ENCODE assay signal across 20 cellular contexts in the genomic region with DNA sequence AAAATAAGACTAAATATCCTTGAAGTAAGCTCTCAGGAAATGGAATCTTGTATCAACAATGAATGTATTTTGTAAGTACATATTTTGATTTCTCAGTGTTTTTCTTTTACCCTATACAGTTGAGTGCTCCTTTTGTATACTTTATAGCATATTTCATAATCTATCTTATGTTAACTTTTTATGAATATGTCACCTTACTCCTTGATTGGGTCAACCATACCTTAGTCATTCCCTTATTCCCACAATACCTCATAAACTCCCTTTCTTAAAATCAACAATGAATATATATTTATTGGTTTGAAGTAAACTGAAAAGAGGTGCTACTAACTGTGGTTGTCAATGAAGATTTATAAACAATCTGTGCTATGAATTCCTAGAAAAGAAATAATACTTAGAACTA.
DNase-seq lines count a peak whose midpoint lies in the region; ATAC-seq, FAIRE-seq and TF ChIP-seq lines count a peak whose summit lies in the region.
"Had no signal": no experiment of that assay in that cellular context is flagged by ENCODE, and none has a peak within 500 bp of the region (broad histone marks: within the 10 kb centered on the region; RNA-seq: fewer than 3 reads in every experiment).

No MANE protein-coding gene starts in this region.

- H3K9me1 ChIP-seq in endothelial cell of umbilical vein (replicated peaks; ENCODE audit: control insufficient read depth, extremely low read depth, insufficient read depth, low read length), result no peaks in the 10 kb centered on the region

- peak; percentile 11 for DNase-seq in MCF 10A (ENCODE audit: unreplicated experiment)
- no peak for DNase-seq in breast epithelium (ENCODE audit: low spot score in 2 of 2)
- peak; percentile 53 for DNase-seq in PC-3
- peak; percentile 57 for DNase-seq in endothelial cell of umbilical vein (ENCODE audit: low read depth, low spot score)
- DNase-seq in osteocyte (ENCODE audit: extremely low spot score, unreplicated experiment), result no peak
- no peak for DNase-seq in mesenteric fat pad (ENCODE audit: low spot score)
- DNase-seq in cortex of kidney (lab: John Stamatoyannopoulos, UW), result no peak
- no peak for DNase-seq in activated naive CD4-positive, alpha-beta T cell treated with anti-CD3 and anti-CD28 coated beads, Interleukin-2, amount 50 U/mL, for 16 hours
- DNase-seq: CD4-positive, alpha-beta memory T cell; DMS153; DMS79; GDM1 had no signal

- no peaks in the 10 kb centered on the region for H3K9me2 ChIP-seq in PC-3 (replicated peaks; ENCODE audit: low read length)

- H3K4me1 ChIP-seq in breast epithelium (no peaks in the 10 kb centered on the region), PC-3 (ENCODE audit: insufficient read depth, low read length) (peaks cover 11% of the 10 kb centered on the region; the same call in 1 of the 2 replicates), endothelial cell of umbilical vein (ENCODE audit: control insufficient read depth, extremely low read depth, insufficient read depth, low read length) (peaks cover 29% of the 10 kb centered on the region)
- H3K4me1 ChIP-seq: BLaER1, HAP-1 had no signal

- H3K4me1 Mint-ChIP-seq in MCF 10A (ENCODE audit: insufficient read depth, unreplicated experiment), result peaks cover 9% of the 10 kb centered on the region
- H3K4me1 Mint-ChIP-seq in osteocyte (ENCODE audit: unreplicated experiment), result peaks cover 18% of the 10 kb centered on the region
- H3K4me1 Mint-ChIP-seq: CD14-positive monocyte; CD4-positive, alpha-beta memory T cell had no signal

- no peaks in the 10 kb centered on the region for H3K36me3 ChIP-seq in breast epithelium
- H3K36me3 ChIP-seq in PC-3 (ENCODE audit: low read depth, low read length), result no peaks in the 10 kb centered on the region
- H3K36me3 ChIP-seq in endothelial cell of umbilical vein (ENCODE audit: control insufficient read depth in 2 of 2, extremely low read depth in 1 of 2, insufficient read depth in 2 of 2, low read length in 2 of 2), result no peaks in the 10 kb centered on the region
- H3K36me3 ChIP-seq: BLaER1, HAP-1 had no signal

- BruUV-seq in MCF 10A (replicated peaks; lab: Mats Ljungman, UMichigan), result no TSS peak
- no TSS peak for BruUV-seq in PC-3 (replicated peaks; lab: Mats Ljungman, UMichigan)
- no TSS peak for BruUV-seq in endothelial cell of umbilical vein (replicated peaks; lab: Mats Ljungman, UMichigan)

- H3K9me3 Mint-ChIP-seq in MCF 10A (ENCODE audit: unreplicated experiment), result peaks cover 30% of the 10 kb centered on the region
- H3K9me3 Mint-ChIP-seq in osteocyte (ENCODE audit: unreplicated experiment), result peaks cover 16% of the 10 kb centered on the region

- H2AFZ ChIP-seq in PC-3 (ENCODE audit: low read length), result no peak overlapping the region
- peak overlapping the region; percentile 60 for H2AFZ ChIP-seq in endothelial cell of umbilical vein (ENCODE audit: low read depth, low read length)

- no peaks in the 10 kb centered on the region for H3K27me3 ChIP-seq in breast epithelium
- no peaks in the 10 kb centered on the region for H3K27me3 ChIP-seq in PC-3 (ENCODE audit: low read length)
- no peaks in the 10 kb centered on the region for H3K27me3 ChIP-seq in endothelial cell of umbilical vein (ENCODE audit: control insufficient read depth in 2 of 2, insufficient read depth in 2 of 2, low read length in 2 of 2)
- H3K27me3 ChIP-seq: BLaER1 had no signal

- 0 out of 2 replicates have a peak, but pooled peaks cover 4% of the 10 kb centered on the region for H3K79me2 ChIP-seq in PC-3 (ENCODE audit: low read length)
- peaks cover 12% of the 10 kb centered on the region for H3K79me2 ChIP-seq in endothelial cell of umbilical vein (ENCODE audit: control insufficient read depth, insufficient read depth, low read length)

- TF ChIP-seq POLR2A in breast epithelium (IDR thresholded peaks at IDR 0.05) (no peak), endothelial cell of umbilical vein (IDR thresholded peaks at IDR 0.05; ENCODE audit: low read depth, low read length) (no peak)

- H3K9ac ChIP-seq in PC-3 (ENCODE audit: low read length), result no peak overlapping the region
- H3K9ac ChIP-seq in endothelial cell of umbilical vein (replicated peaks; ENCODE audit: extremely low read depth, insufficient read depth, low read length), result no peak overlapping the region
- H3K9ac ChIP-seq: BLaER1 had no signal

- H3K4me3 ChIP-seq in breast epithelium (no peak overlapping the region), PC-3 (ENCODE audit: low read length) (no peak overlapping the region), endothelial cell of umbilical vein (replicated peaks in 1 of 3; ENCODE audit: insufficient read depth in 1 of 3, low read depth in 1 of 3, low read length in 3 of 3) (no peak overlapping the region)
- H3K4me3 ChIP-seq: BLaER1, HAP-1, K562 had no signal

- dilution Hi-C loops in endothelial cell of umbilical vein (cut with MboI; ENCODE audit: extremely low pct_ligation_motif_present, low sequenced_read_pairs), result no loop called here

- H3K27ac ChIP-seq in breast epithelium (no peak overlapping the region), PC-3 (ENCODE audit: low read length) (peak overlapping the region; percentile 28; the same call in 1 of the 2 replicates), endothelial cell of umbilical vein (ENCODE audit: insufficient read depth, low read depth, low read length) (peak overlapping the region; percentile 9)
- H3K27ac ChIP-seq: 22Rv1, BLaER1 had no signal

- ATAC-seq in PC-3, result peak; percentile 54; the same call in 1 of the 2 replicates
- ATAC-seq: K562 had no signal

- no peaks in the 10 kb centered on the region for H3F3A ChIP-seq in PC-3 (ENCODE audit: low read length, unreplicated experiment)

- intact Hi-C loops in MCF 10A (cut with micrococcal nuclease), result no loop called here
- intact Hi-C loops in breast epithelium (cut with DNase I; ENCODE audit: low total_unique reads), result no loop called here
- intact Hi-C loops in PC-3 (cut with micrococcal nuclease), result no loop called here
- intact Hi-C loops in endothelial cell of umbilical vein (cut with micrococcal nuclease), result no loop called here

- H3K4me3 Mint-ChIP-seq in MCF 10A (ENCODE audit: unreplicated experiment) (no peak overlapping the region), osteocyte (ENCODE audit: unreplicated experiment) (no peak overlapping the region)
- H3K4me3 Mint-ChIP-seq: CD14-positive monocyte; CD4-positive, alpha-beta memory T cell had no signal

- H4K20me1 ChIP-seq in PC-3 (ENCODE audit: low read length) (no peaks in the 10 kb centered on the region), endothelial cell of umbilical vein (replicated peaks; ENCODE audit: control insufficient read depth, extremely low read depth, insufficient read depth, low read length) (no peaks in the 10 kb centered on the region)
- H4K20me1 ChIP-seq: BLaER1 had no signal

- TF ChIP-seq CTCF in MCF 10A (IDR thresholded peaks at IDR 0.05; ENCODE audit: unreplicated experiment) (no peak), breast epithelium (IDR thresholded peaks at IDR 0.05) (no peak), PC-3 (conservative IDR thresholded peaks at IDR 0.05; ENCODE audit: low read depth, low read length) (no peak), endothelial cell of umbilical vein (IDR thresholded peaks at IDR 0.05; ENCODE audit: extremely low read depth in 1 of 2, insufficient read depth in 1 of 2, low read depth in 1 of 2, low read length in 2 of 2) (no peak), osteocyte (IDR thresholded peaks at IDR 0.05) (no peak)

- H3K4me2 ChIP-seq in PC-3 (ENCODE audit: low read length) (no peak overlapping the region), endothelial cell of umbilical vein (ENCODE audit: insufficient read depth, low read length) (peak overlapping the region; percentile 53)
- H3K4me2 ChIP-seq: BLaER1 had no signal

- POLR2A ChIA-PET in MCF 10A (lab: Yijun Ruan, JAX), result interaction anchor here (0.6 kb wide), 1 partner anchor 948 kb away, joined by 3 read pairs; no protein-coding TSS in a partner anchor
- POLR2A ChIA-PET in PC-3 (lab: Charles Lee; ENCODE audit: unreplicated experiment), result no interaction called here
- POLR2A ChIA-PET in endothelial cell of umbilical vein (lab: Charles Lee), result no interaction called here

- no peak for FAIRE-seq in endothelial cell of umbilical vein (lab: Jason Lieb, UNC)
- FAIRE-seq: GM12892, GM18507, HTR-8/SVneo, K562 had no signal

- H3K9me3 ChIP-seq in breast epithelium (peaks cover 0 to 4% of the 10 kb centered on the region in 2 donors), PC-3 (ENCODE audit: low read length) (no peaks in the 10 kb centered on the region), endothelial cell of umbilical vein (replicated peaks; ENCODE audit: control insufficient read depth, insufficient read depth, low read length) (no peaks in the 10 kb centered on the region)
- H3K9me3 ChIP-seq: BLaER1, HAP-1 had no signal

- H3K27me3 Mint-ChIP-seq in MCF 10A (ENCODE audit: insufficient read depth, unreplicated experiment) (no peaks in the 10 kb centered on the region), osteocyte (ENCODE audit: unreplicated experiment) (no peaks in the 10 kb centered on the region)
- H3K27me3 Mint-ChIP-seq: CD4-positive, alpha-beta memory T cell had no signal

- H3K27ac Mint-ChIP-seq in MCF 10A (ENCODE audit: low read depth, unreplicated experiment) (no peak overlapping the region), osteocyte (ENCODE audit: unreplicated experiment) (peak overlapping the region; percentile 55)
- H3K27ac Mint-ChIP-seq: CD14-positive monocyte; CD4-positive, alpha-beta memory T cell had no signal

- H3K36me3 Mint-ChIP-seq in MCF 10A (ENCODE audit: insufficient read depth, unreplicated experiment) (no peaks in the 10 kb centered on the region), osteocyte (ENCODE audit: unreplicated experiment) (peaks cover 11% of the 10 kb centered on the region)
- H3K36me3 Mint-ChIP-seq: CD14-positive monocyte; CD4-positive, alpha-beta memory T cell had no signal

- CTCF ChIA-PET in MCF 10A (lab: Yijun Ruan, JAX) (no interaction called here), PC-3 (lab: Charles Lee) (no interaction called here), endothelial cell of umbilical vein (lab: Charles Lee) (interaction anchor here (1.0 to 1.2 kb wide), 3 partner anchors 26 to 226 kb away, joined by 3 to 4 read pairs (median 4); no protein-coding TSS in a partner anchor)

TF ChIP-seq in endothelial cell of umbilical vein, 7 proteins besides CTCF, POLR2A, EP300 and RAD21 (continues in another document):
- no peak for TF ChIP-seq GATA2 (IDR thresholded peaks at IDR 0.05; ENCODE audit: insufficient read depth, insufficient read length, low read depth, low read length)
- no peak for TF ChIP-seq FOS (IDR thresholded peaks at IDR 0.05; ENCODE audit: borderline replicate concordance, insufficient read depth, low read length)
- TF ChIP-seq MYC (IDR thresholded peaks at IDR 0.05; ENCODE audit: low read depth, low read length), result no peak
- TF ChIP-seq POLR2AphosphoS5 (IDR thresholded peaks at IDR 0.05; ENCODE audit: insufficient read depth, low read depth, low read length), result no peak
- TF ChIP-seq EZH2 (IDR thresholded peaks at IDR 0.05; ENCODE audit: borderline replicate concordance, low read depth, low read length, severe bottlenecking), result no peak
- TF ChIP-seq JUN (IDR thresholded peaks at IDR 0.05; ENCODE audit: borderline replicate concordance, insufficient read depth, insufficient read length, low read depth), result no peak

Comparison
In these comparisons a context has a peak if more than half of its experiments do, and no peak if none do; other contexts are left out.
1. DNase-seq: peak in MCF 10A (single experiment), PC-3 (single experiment) and endothelial cell of umbilical vein (single experiment); none in breast epithelium (0 of 2), osteocyte (single experiment), mesenteric fat pad (single experiment), cortex of kidney (single experiment) and activated naive CD4-positive, alpha-beta T cell treated with anti-CD3 and anti-CD28 coated beads, Interleukin-2, amount 50 U/mL, for 16 hours (single experiment).
2. H3K27ac ChIP-seq: peak in PC-3 (single experiment) and endothelial cell of umbilical vein (single experiment); none in breast epithelium (0 of 2).